18 cellular contexts compared by ENCODE assay signal in the genomic region with DNA sequence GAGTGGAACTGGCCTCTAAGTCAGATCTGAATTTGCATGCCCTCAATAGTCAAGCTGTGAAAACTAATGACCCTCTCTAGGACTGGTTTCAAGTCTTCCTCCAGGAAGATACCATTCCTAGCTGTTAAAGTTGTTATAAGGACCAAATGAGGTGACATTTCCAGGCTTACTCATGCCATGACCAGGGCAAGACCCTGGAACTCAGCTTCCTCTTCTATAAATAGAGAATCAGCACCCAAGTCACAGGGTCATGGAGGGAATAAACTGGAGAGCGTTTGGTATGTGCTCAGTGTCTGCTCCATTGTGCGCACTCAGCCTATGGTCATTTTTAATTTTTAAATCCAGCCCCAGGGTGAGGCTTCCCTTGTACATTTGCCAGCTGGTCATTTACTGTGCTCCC. TPM values are rescaled to one million over a fixed set of nuclear protein-coding genes. Genes with fewer than 3 reads are reported as not detected.
"Had no signal": no experiment of that assay in that cellular context is flagged by ENCODE, and none has a peak within 500 bp of the region (broad histone marks: within the 10 kb centered on the region; RNA-seq: fewer than 3 reads in every experiment).

No MANE protein-coding gene starts in this region.

- H3K9me3 ChIP-seq: transverse colon had no signal

- DNase-seq: activated CD4-positive, alpha-beta memory T cell treated with anti-CD3 and anti-CD28 coated beads, Interleukin-2, amount 10 ng/mL, durations not matched to agents 7 days and 5 days; activated CD4-positive, alpha-beta T cell treated with anti-CD3 and anti-CD28 coated beads for 4 hours; activated naive CD4-positive, alpha-beta T cell treated with anti-CD3 and anti-CD28 coated beads, Interleukin-2, amount 50 U/mL, for 16 hours; activated T-cell treated with anti-CD3 and anti-CD28 coated beads, Interleukin-2, amount 50 U/mL, for 24 hours; foreskin keratinocyte; kidney glomerular epithelial cell; mesenchymal stem cell; natural killer cell; nucleus accumbens; posterior cingulate gyrus; retina; stimulated activated CD4-positive, alpha-beta T cell treated with anti-CD3 and anti-CD28 coated beads, Interleukin-4, amount 100 ng/mL, for 4 hours; stimulated activated CD8-positive, alpha-beta memory T cell treated with anti-CD3 and anti-CD28 coated beads, Interleukin-4, amount 100 ng/mL, for 48 hours; stimulated activated naive CD4-positive, alpha-beta T cell treated with Interleukin-2 at 50 U/mL for 16 hours; substantia nigra; T-helper 2 cell; transverse colon had no signal

- H3K27me3 ChIP-seq: foreskin keratinocyte had no signal

- H3K27ac ChIP-seq: foreskin keratinocyte, transverse colon had no signal

- H3K36me3 ChIP-seq: transverse colon had no signal

- H3K4me3 ChIP-seq: transverse colon had no signal

RNA-seq across cellular contexts. Expression of gene PGLYRP4, which starts 11.5 kb away (rescaled TPM):
- total RNA-seq: activated CD4-positive, alpha-beta memory T cell treated with anti-CD3 and anti-CD28 coated beads, Interleukin-2, amount 10 ng/mL, durations not matched to agents 7 days and 5 days; natural killer cell; transverse colon; WTC11 had no signal

RNA-seq across cellular contexts. Expression of gene S100A12, which starts 15.2 kb away (rescaled TPM):
- total RNA-seq: activated CD4-positive, alpha-beta memory T cell treated with anti-CD3 and anti-CD28 coated beads, Interleukin-2, amount 10 ng/mL, durations not matched to agents 7 days and 5 days; foreskin keratinocyte; transverse colon; WTC11 had no signal

RNA-seq across cellular contexts. Expression of gene S100A8, which starts 30.7 kb away (rescaled TPM):
- total RNA-seq: activated CD4-positive, alpha-beta memory T cell treated with anti-CD3 and anti-CD28 coated beads, Interleukin-2, amount 10 ng/mL, durations not matched to agents 7 days and 5 days; WTC11 had no signal

RNA-seq across cellular contexts. Expression of gene PGLYRP3, which starts 47.4 kb away (rescaled TPM):
- total RNA-seq: activated CD4-positive, alpha-beta memory T cell treated with anti-CD3 and anti-CD28 coated beads, Interleukin-2, amount 10 ng/mL, durations not matched to agents 7 days and 5 days; foreskin keratinocyte; natural killer cell; transverse colon; WTC11 had no signal
